ENCODE assay signal across 8 cellular contexts in the genomic region with DNA sequence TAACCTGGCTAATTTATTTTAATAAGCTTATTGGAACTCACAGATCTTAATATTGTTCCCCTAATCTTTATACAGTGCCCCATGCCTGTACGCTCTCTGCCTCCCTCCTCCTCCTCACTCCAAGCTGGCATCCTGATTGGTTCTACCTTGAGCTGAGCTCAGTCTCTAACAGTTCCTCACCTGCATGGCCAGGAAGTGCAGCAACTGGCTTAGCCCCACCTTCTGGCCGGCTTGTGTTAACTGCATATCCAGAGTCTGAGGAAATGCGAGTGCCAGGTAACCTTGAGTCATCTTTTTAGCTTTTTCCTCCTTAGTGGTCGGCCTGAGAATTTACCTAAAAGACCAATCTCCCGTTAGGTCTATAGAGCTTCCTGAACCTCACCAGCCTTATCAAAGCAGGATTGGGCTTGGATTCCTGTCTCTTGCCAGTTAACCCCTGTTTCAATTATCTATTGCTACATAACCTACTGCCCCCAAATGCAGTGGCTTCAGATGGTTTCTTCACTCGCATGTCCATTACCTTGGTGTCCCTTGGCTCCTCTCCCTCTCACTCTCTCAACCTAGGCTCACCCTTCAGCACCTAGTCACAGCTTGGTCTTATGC.
A peak's percentile ranks its signal among the peaks of the same experiment; 100 is the strongest.
DNase-seq lines count a peak whose midpoint lies in the region; ATAC-seq, FAIRE-seq and TF ChIP-seq lines count a peak whose summit lies in the region.

No MANE protein-coding gene starts in this region.

- WGBS in small intestine, 3 donors, result 26 to 59% (median 28%) methylated on average over 6 of the region's 6 CpGs

- no peak overlapping the region for H3K4me3 ChIP-seq in A673 (ENCODE audit: low read depth, low read length, poor library complexity, severe bottlenecking)
- H3K4me3 ChIP-seq in LNCaP clone FGC (ENCODE audit: low read depth, low read length), result no peak overlapping the region
- H3K4me3 ChIP-seq in small intestine (ENCODE audit: low read depth in 1 of 2, low read length in 2 of 2), result no peak overlapping the region

- no TSS peak for BruUV-seq in A673 (replicated peaks; lab: Mats Ljungman, UMichigan)

- ATAC-seq in GM18870 (IDR thresholded peaks at IDR 0.05; ENCODE audit: unreplicated experiment), result peak; percentile 67
- peak; percentile 71 for ATAC-seq in activated B cell treated with CpG ODN at 0.5 μM for 24 hours (ENCODE audit: low read depth)
- no peak for ATAC-seq in HG02852 (IDR thresholded peaks at IDR 0.05; ENCODE audit: unreplicated experiment)

- DNase-seq in A673 (ENCODE audit: low spot score) (no peak), LNCaP clone FGC (ENCODE audit: low read depth) (peak; percentile 49), activated B cell treated with CpG ODN at 0.5 μM for 24 hours (no peak), small intestine (peak; percentile 87), midbrain (lab: John Stamatoyannopoulos, UW) (no peak)
- peak; percentile 35 for DNase-seq in effector CD4-positive, alpha-beta T cell

- H3K36me3 ChIP-seq in A673 (ENCODE audit: insufficient read depth, low read length, poor library complexity, severe bottlenecking) (no peaks in the 10 kb centered on the region), small intestine (ENCODE audit: control insufficient read depth in 2 of 2, insufficient read depth in 2 of 2, low read length in 2 of 2) (no peaks in the 10 kb centered on the region)

- FAIRE-seq in small intestine (lab: Jason Lieb, UNC), result no peak

- no peaks in the 10 kb centered on the region for H3K36me3 Mint-ChIP-seq in activated B cell treated with CpG ODN at 0.5 μM for 24 hours (ENCODE audit: low read depth)

- POLR2A ChIA-PET in A673 (lab: Charles Lee; ENCODE audit: low non-redundant PET) (no interaction called here), activated B cell treated with CpG ODN at 0.5 μM for 24 hours (lab: Charles Lee) (interaction anchor here (0.6 kb wide), 1 partner anchor 333 kb away, joined by 5 read pairs; no protein-coding TSS in a partner anchor)

- no peak overlapping the region for H3K27ac ChIP-seq in A673 (ENCODE audit: low read depth, low read length, poor library complexity, severe bottlenecking)
- H3K27ac ChIP-seq in small intestine (ENCODE audit: low read depth in 1 of 2, low read length in 1 of 2), result no peak overlapping the region

- no peak overlapping the region for H3K4me3 Mint-ChIP-seq in activated B cell treated with CpG ODN at 0.5 μM for 24 hours

- H3K4me1 Mint-ChIP-seq in activated B cell treated with CpG ODN at 0.5 μM for 24 hours, result peaks cover 2% of the 10 kb centered on the region

- H3K27ac Mint-ChIP-seq in activated B cell treated with CpG ODN at 0.5 μM for 24 hours, result peak overlapping the region; percentile 59

- CTCF ChIA-PET in A673 (lab: Charles Lee) (no interaction called here), activated B cell treated with CpG ODN at 0.5 μM for 24 hours (lab: Charles Lee) (interaction anchor here (0.7 to 4.1 kb wide), 10 partner anchors 9 to 1810 kb away, joined by 3 to 32 read pairs (median 4); no protein-coding TSS in a partner anchor)

- H3K9me3 Mint-ChIP-seq in activated B cell treated with CpG ODN at 0.5 μM for 24 hours, result no peaks in the 10 kb centered on the region

- H3K27me3 Mint-ChIP-seq in activated B cell treated with CpG ODN at 0.5 μM for 24 hours, result peaks cover 4% of the 10 kb centered on the region

- H3K27me3 ChIP-seq in A673 (replicated peaks; ENCODE audit: insufficient read depth, low read depth, low read length, poor library complexity) (no peaks in the 10 kb centered on the region), small intestine (ENCODE audit: control insufficient read depth in 2 of 2, insufficient read depth in 2 of 2, low read length in 2 of 2) (no peaks in the 10 kb centered on the region)

- H3K4me1 ChIP-seq in A673 (ENCODE audit: insufficient read depth, low read length, poor library complexity, severe bottlenecking), result no peaks in the 10 kb centered on the region
- no peaks in the 10 kb centered on the region for H3K4me1 ChIP-seq in small intestine (ENCODE audit: control insufficient read depth in 2 of 2, insufficient read depth in 1 of 2, low read depth in 1 of 2, low read length in 1 of 2)

- intact Hi-C loops in A673 (cut with micrococcal nuclease; ENCODE audit: unreplicated experiment), result no loop called here
- intact Hi-C loops in activated B cell treated with CpG ODN at 0.5 μM for 24 hours (cut with micrococcal nuclease), result loop anchor here (1.0 to 10.0 kb wide), 5 partner anchors 90 to 1798 kb away; a partner anchor contains a TSS

- TF ChIP-seq CTCF in A673 (conservative IDR thresholded peaks at IDR 0.05; ENCODE audit: low read depth, low read length) (peak; percentile 44), LNCaP clone FGC (IDR thresholded peaks at IDR 0.05; ENCODE audit: control insufficient read depth, extremely low read depth, insufficient read depth) (peak; percentile 73), activated B cell treated with CpG ODN at 0.5 μM for 24 hours (IDR thresholded peaks at IDR 0.05) (no peak)

- H3K9me3 ChIP-seq in A673 (ENCODE audit: low read depth, low read length, poor library complexity, severe bottlenecking), result no peaks in the 10 kb centered on the region
- no peaks in the 10 kb centered on the region for H3K9me3 ChIP-seq in small intestine (ENCODE audit: control insufficient read depth, low read depth)

Comparison
In these comparisons a context has a peak if more than half of its experiments do, and no peak if none do; other contexts are left out.
1. DNase-seq: peak in LNCaP clone FGC (single experiment), effector CD4-positive, alpha-beta T cell (single experiment) and small intestine (single experiment); none in A673 (single experiment), activated B cell treated with CpG ODN at 0.5 μM for 24 hours (single experiment) and midbrain (single experiment).